In genomic region chr11:121672630-121673487, GRCh38 we compare ENCODE assay signal across 15 cellular contexts.
DNase-seq lines count a peak whose midpoint lies in the region; ATAC-seq and TF ChIP-seq lines count a peak whose summit lies in the region.
"Had no signal": no experiment of that assay in that cellular context is flagged by ENCODE, and none has a peak within 500 bp of the region (broad histone marks: within the 10 kb centered on the region; RNA-seq: fewer than 3 reads in every experiment).

No MANE protein-coding gene starts in this region.

- H3K4me3 ChIP-seq in AG10803 (ENCODE audit: low read length) (no peak overlapping the region), parathyroid adenoma (ENCODE audit: low read depth, low read length) (no peak overlapping the region)

- no peak overlapping the region for H3K27ac Mint-ChIP-seq in activated CD4-positive, alpha-beta T cell treated with anti-CD3 and anti-CD28 coated beads, Interleukin-2, amount 10 ng/mL, durations not matched to agents 7 days and 5 days
- H3K27ac Mint-ChIP-seq: activated T-helper 1 cell treated with anti-CD3 and anti-CD28 coated beads, Interleukin-12 subunit alpha, Interleukin-12 subunit beta, Interleukin-2, Interleukin-4 antibody, amounts not matched to agents 30 ng/mL and 10 ng/mL and 1 ng/mL, durations not matched to agents 14 hours and 24 hours and 36 hours had no signal

- H3K4me1 ChIP-seq in parathyroid adenoma: peaks cover 7% of the 10 kb centered on the region

- peak overlapping the region; percentile 86 for H3K27ac ChIP-seq in parathyroid adenoma

- H3K4me2 ChIP-seq in parathyroid adenoma (ENCODE audit: low read length): no peak overlapping the region

- POLR2A ChIA-PET in activated CD4-positive, alpha-beta T cell treated with anti-CD3 and anti-CD28 coated beads, Interleukin-2, amount 10 ng/mL, durations not matched to agents 7 days and 5 days (lab: Charles Lee): no interaction called here

- peak; percentile 76 for DNase-seq in AG10803 (ENCODE audit: low read depth)
- peak; percentile 59 for DNase-seq in amniotic epithelial cell (ENCODE audit: low read depth)
- peak; percentile 49 for DNase-seq in Right ventricle myocardium superior
- no peak for DNase-seq in activated CD4-positive, alpha-beta T cell treated with anti-CD3 and anti-CD28 coated beads, Interleukin-2, amount 10 ng/mL, durations not matched to agents 7 days and 5 days
- DNase-seq in NCI-H510A (lab: John Stamatoyannopoulos, UW): no peak
- DNase-seq: effector CD4-positive, alpha-beta T cell; GF-D8; glutamatergic neuron; KBM-7; kidney; NCI-H1417 treated with DMSO at 0.1 percent for 48 hours had no signal

- H3K36me3 Mint-ChIP-seq in activated CD4-positive, alpha-beta T cell treated with anti-CD3 and anti-CD28 coated beads, Interleukin-2, amount 10 ng/mL, durations not matched to agents 7 days and 5 days (ENCODE audit: low read depth): no peaks in the 10 kb centered on the region

- no peaks in the 10 kb centered on the region for H3K79me2 ChIP-seq in parathyroid adenoma

- no peaks in the 10 kb centered on the region for H3K9me3 ChIP-seq in parathyroid adenoma (ENCODE audit: control insufficient read depth, low read length)

- no peaks in the 10 kb centered on the region for H3K36me3 ChIP-seq in parathyroid adenoma (ENCODE audit: control insufficient read depth, insufficient read depth, low read length)

- H3K4me1 Mint-ChIP-seq in activated CD4-positive, alpha-beta T cell treated with anti-CD3 and anti-CD28 coated beads, Interleukin-2, amount 10 ng/mL, durations not matched to agents 7 days and 5 days: no peaks in the 10 kb centered on the region

- ATAC-seq in Right ventricle myocardium superior (ENCODE audit: poor library complexity): peak; percentile 85
- ATAC-seq in HG03378 (IDR thresholded peaks at IDR 0.05; ENCODE audit: unreplicated experiment): no peak
- no peak for ATAC-seq in HG03442 (IDR thresholded peaks at IDR 0.05; ENCODE audit: unreplicated experiment)

- peaks cover 6% of the 10 kb centered on the region for H3K27me3 Mint-ChIP-seq in activated CD4-positive, alpha-beta T cell treated with anti-CD3 and anti-CD28 coated beads, Interleukin-2, amount 10 ng/mL, durations not matched to agents 7 days and 5 days

- H3K4me3 Mint-ChIP-seq in activated CD4-positive, alpha-beta T cell treated with anti-CD3 and anti-CD28 coated beads, Interleukin-2, amount 10 ng/mL, durations not matched to agents 7 days and 5 days: no peak overlapping the region
- H3K4me3 Mint-ChIP-seq: activated T-helper 1 cell treated with anti-CD3 and anti-CD28 coated beads, Interleukin-12 subunit alpha, Interleukin-12 subunit beta, Interleukin-2, Interleukin-4 antibody, amounts not matched to agents 30 ng/mL and 10 ng/mL and 1 ng/mL, durations not matched to agents 14 hours and 24 hours and 36 hours had no signal

- H3K9me3 Mint-ChIP-seq in activated CD4-positive, alpha-beta T cell treated with anti-CD3 and anti-CD28 coated beads, Interleukin-2, amount 10 ng/mL, durations not matched to agents 7 days and 5 days: no peaks in the 10 kb centered on the region
- H3K9me3 Mint-ChIP-seq: activated T-helper 1 cell treated with anti-CD3 and anti-CD28 coated beads, Interleukin-12 subunit alpha, Interleukin-12 subunit beta, Interleukin-2, Interleukin-4 antibody, amounts not matched to agents 30 ng/mL and 10 ng/mL and 1 ng/mL, durations not matched to agents 14 hours and 24 hours and 36 hours had no signal

- CTCF ChIA-PET in activated CD4-positive, alpha-beta T cell treated with anti-CD3 and anti-CD28 coated beads, Interleukin-2, amount 10 ng/mL, durations not matched to agents 7 days and 5 days (lab: Charles Lee): no interaction called here

- peak overlapping the region; percentile 33 for H2AFZ ChIP-seq in parathyroid adenoma

- no peak overlapping the region for H3K9ac ChIP-seq in parathyroid adenoma

- TF ChIP-seq CTCF in AG10803 (conservative IDR thresholded peaks at IDR 0.05; ENCODE audit: low read length) (no peak), parathyroid adenoma (IDR thresholded peaks at IDR 0.05) (no peak)

- no peaks in the 10 kb centered on the region for H3K27me3 ChIP-seq in parathyroid adenoma (ENCODE audit: control insufficient read depth, insufficient read depth, low read length)

- intact Hi-C loops in Right ventricle myocardium superior (cut with DNase I): no loop called here

Comparison
In these comparisons a context has a peak if more than half of its experiments do, and no peak if none do; other contexts are left out.
1. DNase-seq: peak in AG10803 (single experiment), amniotic epithelial cell (single experiment) and Right ventricle myocardium superior (single experiment); none in activated CD4-positive, alpha-beta T cell treated with anti-CD3 and anti-CD28 coated beads, Interleukin-2, amount 10 ng/mL, durations not matched to agents 7 days and 5 days (single experiment) and NCI-H510A (single experiment).